Comparison of ENCODE assay signal across 8 cellular contexts in the genomic region with DNA sequence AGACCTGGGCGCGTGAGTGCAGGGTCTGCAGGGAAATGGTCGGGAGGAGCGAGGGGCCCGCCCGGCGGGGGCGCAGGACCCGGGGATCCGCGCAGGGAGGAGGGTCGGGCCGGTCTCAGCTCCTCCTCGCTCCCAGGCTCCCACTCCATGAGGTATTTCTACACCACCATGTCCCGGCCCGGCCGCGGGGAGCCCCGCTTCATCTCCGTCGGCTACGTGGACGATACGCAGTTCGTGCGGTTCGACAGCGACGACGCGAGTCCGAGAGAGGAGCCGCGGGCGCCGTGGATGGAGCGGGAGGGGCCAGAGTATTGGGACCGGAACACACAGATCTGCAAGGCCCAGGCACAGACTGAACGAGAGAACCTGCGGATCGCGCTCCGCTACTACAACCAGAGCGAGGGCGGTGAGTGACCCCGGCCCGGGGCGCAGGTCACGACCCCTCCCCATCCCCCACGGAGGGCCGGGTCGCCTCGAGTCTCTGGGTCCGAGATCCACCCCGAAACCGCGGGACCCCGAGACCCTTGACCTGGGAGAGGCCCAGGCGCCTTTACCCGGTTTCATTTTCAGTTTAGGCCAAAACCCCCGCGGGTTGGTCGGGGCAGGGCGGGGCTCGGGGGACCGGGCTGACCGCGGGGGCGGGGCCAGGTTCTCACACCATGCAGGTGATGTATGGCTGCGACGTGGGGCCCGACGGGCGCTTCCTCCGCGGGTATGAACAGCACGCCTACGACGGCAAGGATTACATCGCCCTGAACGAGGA. TPM values are rescaled to one million over a fixed set of nuclear protein-coding genes. Genes with fewer than 3 reads are reported as not detected.
DNase-seq lines count a peak whose midpoint lies in the region; ATAC-seq, FAIRE-seq and TF ChIP-seq lines count a peak whose summit lies in the region.

No MANE protein-coding gene starts in this region.

- H3K4me1 Mint-ChIP-seq in T-helper 2 cell treated with Interferon-gamma antibody and Interleukin-4, amounts not matched to agents 5 μg/mL and 100 μg/mL, for 36 hours (ENCODE audit: low read depth): peaks cover 9% of the 10 kb centered on the region

- H3K27me3 ChIP-seq in GM12878 (replicated peaks in 1 of 2; ENCODE audit: control insufficient read depth in 2 of 2, insufficient read depth in 2 of 2, low read length in 1 of 2) (no peaks in the 10 kb centered on the region), iPS-15b (ENCODE audit: control insufficient read depth, insufficient read depth, low read length) (peaks cover 27% of the 10 kb centered on the region)

- H3K9ac ChIP-seq in GM12878 (ENCODE audit: control insufficient read depth, insufficient read depth, low read length) (peak overlapping the region; percentile 92), iPS-15b (ENCODE audit: low read depth, low read length) (no peak overlapping the region)

- H3K79me2 ChIP-seq in GM12878 (ENCODE audit: control insufficient read depth, insufficient read depth, low read length): peaks cover 11% of the 10 kb centered on the region

- peak overlapping the region; percentile 79 for H3K4me2 ChIP-seq in GM12878 (ENCODE audit: control insufficient read depth, insufficient read depth)

- TF ChIP-seq CTCF in GM12878 (IDR thresholded peaks at IDR 0.05 in 2 of 3, conservative IDR thresholded peaks at IDR 0.05 in 1 of 3; ENCODE audit: control insufficient read depth in 2 of 3, extremely low read depth in 1 of 3, insufficient read depth in 1 of 3, low read depth in 3 of 3, low read length in 3 of 3): no peak

- peak overlapping the region; percentile 87 for H3K27ac Mint-ChIP-seq in T-helper 2 cell treated with Interferon-gamma antibody and Interleukin-4, amounts not matched to agents 5 μg/mL and 100 μg/mL, for 36 hours

- peak overlapping the region; percentile 89 for H3K4me3 Mint-ChIP-seq in T-helper 2 cell treated with Interferon-gamma antibody and Interleukin-4, amounts not matched to agents 5 μg/mL and 100 μg/mL, for 36 hours

- H3K36me3 ChIP-seq in GM12878 (ENCODE audit: control insufficient read depth in 2 of 2, insufficient read depth in 2 of 2, low read length in 1 of 2) (peaks cover 0 to under 1% of the 10 kb centered on the region in 2 experiments; a peak in 1 of 4 replicates), iPS-15b (ENCODE audit: control insufficient read depth, insufficient read depth, low read length) (no peaks in the 10 kb centered on the region)

- no peaks in the 10 kb centered on the region; the same call in 2 of the 3 replicates for H3K9me3 ChIP-seq in GM12878 (replicated peaks; ENCODE audit: control insufficient read depth, insufficient read depth, low read length)
- H3K9me3 ChIP-seq in iPS-15b (ENCODE audit: control insufficient read depth, insufficient read depth, low read length): no peaks in the 10 kb centered on the region

- peak overlapping the region; percentile 73 for H2AFZ ChIP-seq in GM12878 (ENCODE audit: control insufficient read depth, low read depth, low read length)

- DNase-seq in AML-193 (lab: John Stamatoyannopoulos, UW) (peak; percentile 23 to 25), GM12878 (ENCODE audit: low read depth, low spot score) (peak; percentile 25), UCSD-AML1 (lab: John Stamatoyannopoulos, UW; ENCODE audit: unreplicated experiment) (no peak)
- peak; percentile 76 for DNase-seq in T-helper 2 cell treated with Interferon-gamma antibody and Interleukin-4, amounts not matched to agents 5 μg/mL and 100 μg/mL, for 36 hours (ENCODE audit: low spot score)

- H3K27me3 Mint-ChIP-seq in T-helper 2 cell treated with Interferon-gamma antibody and Interleukin-4, amounts not matched to agents 5 μg/mL and 100 μg/mL, for 36 hours (ENCODE audit: low read depth): peaks cover 29% of the 10 kb centered on the region

- H4K20me1 ChIP-seq in GM12878 (ENCODE audit: control insufficient read depth, insufficient read depth): no peaks in the 10 kb centered on the region

- TF ChIP-seq POLR2A in GM12878 (IDR thresholded peaks at IDR 0.05; ENCODE audit: low read depth, low read length): peak; percentile 83

- H3K4me3 ChIP-seq in GM12878 (peak overlapping the region; percentile 86), iPS-15b (ENCODE audit: low read depth, low read length) (peak overlapping the region; percentile 46), skin epidermis (peak overlapping the region; percentile 40 to 70 (median 58))

- ATAC-seq in GM18907 (IDR thresholded peaks at IDR 0.05; ENCODE audit: unreplicated experiment) (peak; percentile 84), HG03175 (IDR thresholded peaks at IDR 0.05; ENCODE audit: unreplicated experiment) (peak; percentile 79), GM12878 (peak; percentile 92)

- BruUV-seq in GM12878 (replicated peaks; lab: Mats Ljungman, UMichigan): TSS peak; percentile 65

- in situ Hi-C loops in GM12878 (cut with MboI): no loop called here

- H3K9me3 Mint-ChIP-seq in T-helper 2 cell treated with Interferon-gamma antibody and Interleukin-4, amounts not matched to agents 5 μg/mL and 100 μg/mL, for 36 hours: peaks cover 7% of the 10 kb centered on the region

- no peak for TF ChIP-seq EP300 in GM12878 (IDR thresholded peaks at IDR 0.05; ENCODE audit: borderline replicate concordance in 1 of 2, control insufficient read depth in 1 of 2, low read depth in 2 of 2, low read length in 2 of 2)

- 3% methylated on average over 47 of the region's 81 CpGs for WGBS in GM12878 (ENCODE audit: insufficient coverage, insufficient replicate concordance, low lambda C conversion rate, missing lambda C conversion rate)

- intact Hi-C loops in GM12878 (cut with micrococcal nuclease; ENCODE audit: unreplicated experiment): loop anchor here (1.0 kb wide), 1 partner anchor 53 kb away; no protein-coding TSS in a partner anchor

- CTCF ChIA-PET in GM12878 (lab: Yijun Ruan, JAX): interaction anchor here (1.1 to 1.5 kb wide), 4 partner anchors 37 to 129 kb away, joined by 3 to 6 read pairs (median 4); no protein-coding TSS in a partner anchor

- peak overlapping the region; percentile 75 for H3K27ac ChIP-seq in GM12878 (ENCODE audit: control insufficient read depth, insufficient read depth)
- peak overlapping the region; percentile 63 to 93 (median 85) for H3K27ac ChIP-seq in skin epidermis

- TF ChIP-seq RAD21 in GM12878 (IDR thresholded peaks at IDR 0.05; ENCODE audit: insufficient read depth, low read depth, low read length): no peak

- H3K36me3 Mint-ChIP-seq in T-helper 2 cell treated with Interferon-gamma antibody and Interleukin-4, amounts not matched to agents 5 μg/mL and 100 μg/mL, for 36 hours (ENCODE audit: low read depth): no peaks in the 10 kb centered on the region

- RAD21 ChIA-PET in GM12878 (lab: Charles Lee; ENCODE audit: unreplicated experiment): interaction anchor here (1.7 kb wide), 1 partner anchor 77 kb away, joined by 5 read pairs; no protein-coding TSS in a partner anchor

- POLR2A ChIA-PET in GM12878 (lab: Charles Lee): interaction anchor here (0.6 to 0.8 kb wide), 2 partner anchors 76 to 178 kb away, joined by 3 to 4 read pairs; no protein-coding TSS in a partner anchor

- SMC1A ChIA-PET in GM12878 (lab: Charles Lee; ENCODE audit: uncharacterized antibody, unreplicated experiment): interaction anchor here (0.7 to 1.8 kb wide), 3 partner anchors 40 to 79 kb away, joined by 3 to 11 read pairs (median 6); no protein-coding TSS in a partner anchor

- FAIRE-seq in GM12878 (lab: Jason Lieb, UNC): no peak

- H3K4me1 ChIP-seq in GM12878 (ENCODE audit: control insufficient read depth, insufficient read depth, low read length): no peaks in the 10 kb centered on the region
- no peaks in the 10 kb centered on the region for H3K4me1 ChIP-seq in iPS-15b (ENCODE audit: control insufficient read depth, insufficient read depth, low read length)

TF ChIP-seq in GM12878, 131 proteins besides CTCF, POLR2A, EP300 and RAD21 (continues in another document):
- TF ChIP-seq KDM1A (IDR thresholded peaks at IDR 0.05; ENCODE audit: borderline replicate concordance): no peak
- TF ChIP-seq RBBP5 (conservative IDR thresholded peaks at IDR 0.05): no peak
- TF ChIP-seq IRF4 (IDR thresholded peaks at IDR 0.05; ENCODE audit: low read depth, low read length): 0 out of 2 replicates have a peak, but pooled peaks have one; percentile 12
- TF ChIP-seq DPF2 (IDR thresholded peaks at IDR 0.05): peak; percentile 52; the same call in 1 of the 2 replicates
- TF ChIP-seq GATAD2B (conservative IDR thresholded peaks at IDR 0.05; ENCODE audit: low read depth): peak; percentile 54; the same call in 1 of the 2 replicates

RNA-seq across cellular contexts. Expression of a gene that starts 54.3 kb away (rescaled TPM):
- total RNA-seq in GM12878 (2013; cell fraction: nucleolus; rRNA removed): 877 and 922 TPM in 2 replicates
- total RNA-seq in GM12878 (2014; rRNA removed) (1,155 and 1,166 TPM in 2 replicates), GM12878 (2014; rRNA removed; fragmentation: Illumina TruSeq; extraction: Trizol) (455 and 468 TPM in 2 replicates), GM12878 (2021) (928 and 1,003 TPM in 2 replicates)
- polyA plus RNA-seq in GM12878 (2011; ENCODE audit: low read depth): 718 TPM
- polyA plus RNA-seq in GM12878 (2011; rRNA removed) (490 and 959 TPM in 2 replicates), GM12878 (2014; fragmentation: Illumina TruSeq; extraction: Trizol) (255 and 382 TPM in 2 replicates), GM12878 (2014; fragmentation: Nextera tagmentation; extraction: Ambion mirVana) (100 to 1,000 TPM; 129 to 329 TPM), GM12878 (2014; rRNA removed) (1,078 and 1,263 TPM in 2 replicates), GM12878 (2016; fragmentation: Nextera tagmentation; extraction: Ambion mirVana) (100 to 1,000 TPM; 699 to 799 TPM)
- polyA plus RNA-seq in GM12878 (2011; cell fraction: cytosol; rRNA removed): 1,522 and 1,730 TPM in 2 replicates
- polyA plus RNA-seq in GM12878 (2011; cell fraction: nucleus; rRNA removed): 1,255 and 1,711 TPM in 2 replicates
- polyA plus RNA-seq in GM12878 (2012): 1,065 and 1,243 TPM in 2 replicates
- 560 and 847 TPM in 2 replicates for polyA minus RNA-seq in GM12878 (2011; rRNA and poly(A)+ RNA removed)
- 323 and 371 TPM in 2 replicates for polyA minus RNA-seq in GM12878 (2011; cell fraction: cytosol; rRNA and poly(A)+ RNA removed)
- 239 and 260 TPM in 2 replicates for polyA minus RNA-seq in GM12878 (2011; cell fraction: nucleus; rRNA and poly(A)+ RNA removed)
